ENCODE assay signal across 14 cellular contexts in genomic region chr13:111337206-111337605, GRCh38. TPM values are rescaled to one million over a fixed set of nuclear protein-coding genes. Genes with fewer than 3 reads are reported as not detected.
DNase-seq lines count a peak whose midpoint lies in the region; TF ChIP-seq lines count a peak whose summit lies in the region.
"Had no signal": no experiment of that assay in that cellular context is flagged by ENCODE, and none has a peak within 500 bp of the region (broad histone marks: within the 10 kb centered on the region; RNA-seq: fewer than 3 reads in every experiment).

No MANE protein-coding gene starts in this region.

- no peak overlapping the region for H3K4me3 Mint-ChIP-seq in immature natural killer cell
- H3K4me3 Mint-ChIP-seq: activated naive CD8-positive, alpha-beta T cell treated with anti-CD3 and anti-CD28 coated beads for 36 hours; CD4-positive, CD25-positive, alpha-beta regulatory T cell had no signal

- H4K20me1 ChIP-seq in osteoblast (ENCODE audit: insufficient read depth, low read length), result no peaks in the 10 kb centered on the region

- no peaks in the 10 kb centered on the region for H3K36me3 ChIP-seq in BJ (ENCODE audit: control insufficient read depth, insufficient read depth, low read length)
- H3K36me3 ChIP-seq in osteoblast (ENCODE audit: insufficient read depth, low read length), result no peaks in the 10 kb centered on the region
- H3K36me3 ChIP-seq: upper lobe of left lung had no signal

- no peaks in the 10 kb centered on the region for H3K9me3 ChIP-seq in osteoblast (ENCODE audit: low read depth, low read length)

- no peak overlapping the region for H2AFZ ChIP-seq in osteoblast (ENCODE audit: low read length)

- H3K27me3 ChIP-seq in BJ (ENCODE audit: control insufficient read depth, insufficient read depth, low read length), result no peaks in the 10 kb centered on the region
- no peaks in the 10 kb centered on the region for H3K27me3 ChIP-seq in osteoblast (ENCODE audit: insufficient read depth, low read length)
- H3K27me3 ChIP-seq: upper lobe of left lung had no signal

- no peak overlapping the region for H3K4me2 ChIP-seq in osteoblast (ENCODE audit: insufficient read depth, low read length)

- DNase-seq in BJ (ENCODE audit: low read depth), result peak; percentile 85
- peak; percentile 60 for DNase-seq in RKO (ENCODE audit: low spot score)
- peak; percentile 40 for DNase-seq in epithelial cell of esophagus (ENCODE audit: low read depth)
- peak; percentile 92 for DNase-seq in osteoblast (ENCODE audit: insufficient read length, low spot score, missing footprints)
- DNase-seq in NCI-H524 (lab: John Stamatoyannopoulos, UW), result no peak
- DNase-seq in stimulated activated CD4-positive, alpha-beta T cell treated with anti-CD3 and anti-CD28 coated beads, Interleukin-2, amount 100 ng/mL, for 24 hours, result no peak
- DNase-seq in immature natural killer cell, result no peak
- no peak for DNase-seq in KBM-7
- DNase-seq: activated CD4-positive, alpha-beta T cell treated with anti-CD3 and anti-CD28 coated beads, Interleukin-2, amount 50 U/mL, for 1 hour; activated naive CD8-positive, alpha-beta T cell treated with anti-CD3 and anti-CD28 coated beads for 36 hours; CD4-positive, CD25-positive, alpha-beta regulatory T cell; effector CD8-positive, alpha-beta T cell; NCI-H1694 treated with DMSO at 0.1 percent for 48 hours; upper lobe of left lung had no signal

- no peaks in the 10 kb centered on the region for H3K4me1 ChIP-seq in osteoblast (ENCODE audit: insufficient read depth, low read length)
- H3K4me1 ChIP-seq: upper lobe of left lung had no signal

- H3K79me2 ChIP-seq in osteoblast (ENCODE audit: insufficient read depth, low read length), result no peaks in the 10 kb centered on the region

- H3K27ac ChIP-seq in osteoblast (ENCODE audit: low read depth, low read length), result no peak overlapping the region
- H3K27ac ChIP-seq: upper lobe of left lung had no signal

- in situ Hi-C loops in KBM-7 (cut with MboI; ENCODE audit: low pct_unique_long_range_greater_than_20kb, low sequenced_read_pairs), result no loop called here

- TF ChIP-seq CTCF in BJ (IDR thresholded peaks at IDR 0.05; ENCODE audit: insufficient read depth, low read depth, low read length) (no peak), epithelial cell of esophagus (IDR thresholded peaks at IDR 0.05; ENCODE audit: insufficient read depth, low read depth, low read length, missing control alignments) (no peak), osteoblast (IDR thresholded peaks at IDR 0.05; ENCODE audit: extremely low read depth, low read depth, low read length) (no peak)

- H3K9me3 Mint-ChIP-seq in immature natural killer cell, result peaks cover 0 to 5% (median 0%) of the 10 kb centered on the region in 6 donors

- CTCF ChIA-PET in BJ (lab: Yijun Ruan, JAX), result interaction anchor here (0.7 to 1.2 kb wide), 3 partner anchors 20 to 102 kb away, joined by 3 to 4 read pairs (median 3); no protein-coding TSS in a partner anchor

- no peak overlapping the region for H3K4me3 ChIP-seq in BJ (ENCODE audit: low read depth, low read length)
- H3K4me3 ChIP-seq in epithelial cell of esophagus (ENCODE audit: low read length), result no peak overlapping the region
- no peak overlapping the region for H3K4me3 ChIP-seq in osteoblast (ENCODE audit: insufficient read depth, low read length)
- H3K4me3 ChIP-seq: upper lobe of left lung had no signal

- no peaks in the 10 kb centered on the region for H3K27me3 Mint-ChIP-seq in immature natural killer cell (ENCODE audit: low read depth in 3 of 3)
- H3K27me3 Mint-ChIP-seq: activated naive CD8-positive, alpha-beta T cell treated with anti-CD3 and anti-CD28 coated beads for 36 hours had no signal

- POLR2A ChIA-PET in BJ (lab: Charles Lee), result no interaction called here

- peaks cover under 1 to 1% of the 10 kb centered on the region in 2 donors for H3K4me1 Mint-ChIP-seq in immature natural killer cell
- H3K4me1 Mint-ChIP-seq: activated naive CD8-positive, alpha-beta T cell treated with anti-CD3 and anti-CD28 coated beads for 36 hours had no signal

- H3K36me3 Mint-ChIP-seq in immature natural killer cell, result peaks cover 24 to 53% (median 28%) of the 10 kb centered on the region in 3 donors

- H3K27ac Mint-ChIP-seq in immature natural killer cell, result no peak overlapping the region
- H3K27ac Mint-ChIP-seq: activated naive CD8-positive, alpha-beta T cell treated with anti-CD3 and anti-CD28 coated beads for 36 hours; CD4-positive, CD25-positive, alpha-beta regulatory T cell had no signal

RNA-seq across cellular contexts. Expression of gene TEX29, which starts 16.8 kb away (rescaled TPM):
- polyA plus RNA-seq in BJ (2011; rRNA removed) (0.17 and 0.54 TPM in 2 replicates), immature natural killer cell (1 to 10 TPM in 1 of 3 donors, not detected in 2; 1.4 TPM)
- polyA minus RNA-seq in BJ (2011; rRNA and poly(A)+ RNA removed), result not detected in 2 replicates
- total RNA-seq in osteoblast, result 0.36 TPM in 1 of 2 replicates, not detected in the other
- total RNA-seq: CD4-positive, CD25-positive, alpha-beta regulatory T cell had no signal
- polyA plus RNA-seq: CD4-positive, CD25-positive, alpha-beta regulatory T cell had no signal

Comparison
In these comparisons a context has a peak if more than half of its experiments do, and no peak if none do; other contexts are left out.
1. DNase-seq: peak in BJ (single experiment), RKO (single experiment), epithelial cell of esophagus (single experiment) and osteoblast (single experiment); none in NCI-H524 (0 of 2), stimulated activated CD4-positive, alpha-beta T cell treated with anti-CD3 and anti-CD28 coated beads, Interleukin-2, amount 100 ng/mL, for 24 hours (0 of 2), immature natural killer cell (0 of 3) and KBM-7 (single experiment).